1 cellular context compared by ENCODE assay signal in genomic region chr21:31654821-31655220, GRCh38.
TF ChIP-seq lines count a peak whose summit lies in the region.

No MANE protein-coding gene starts in this region.

TF ChIP-seq in HepG2, 621 proteins besides CTCF, POLR2A, EP300 and RAD21:
- peak; percentile 56 for TF ChIP-seq NFYB (CRISPR knock-in tag; IDR thresholded peaks at IDR 0.05)
